In genomic region chr5:55226027-55226933, GRCh38 we compare ENCODE assay signal across 1 cellular context.
TF ChIP-seq lines count a peak whose summit lies in the region.

No MANE protein-coding gene starts in this region.

TF ChIP-seq in K562, 482 proteins besides CTCF, POLR2A, EP300 and RAD21 (continued from another document and continues in another):
- TF ChIP-seq NCOA6 (IDR thresholded peaks at IDR 0.05) = no peak
- no peak for TF ChIP-seq RBM14 (IDR thresholded peaks at IDR 0.05; ENCODE audit: borderline replicate concordance, insufficient read depth, low read depth, low read length)
- TF ChIP-seq TRIM28 (IDR thresholded peaks at IDR 0.05) = no peak
- TF ChIP-seq HOMEZ (CRISPR knock-in tag; IDR thresholded peaks at IDR 0.05) = no peak
- TF ChIP-seq PHB (CRISPR knock-in tag; IDR thresholded peaks at IDR 0.05) = no peak
- peak in 1 of 2 experiments; percentile 23; a peak in 1 of 4 replicates for TF ChIP-seq MAZ (CRISPR knock-in tag; conservative IDR thresholded peaks at IDR 0.05 in 1 of 2, IDR thresholded peaks at IDR 0.05 in 1 of 2)
- no peak for TF ChIP-seq ZSCAN32 (CRISPR knock-in tag; IDR thresholded peaks at IDR 0.05)
- no peak for TF ChIP-seq ZNF436 (CRISPR knock-in tag; IDR thresholded peaks at IDR 0.05)
- TF ChIP-seq ZNF263 (CRISPR knock-in tag; IDR thresholded peaks at IDR 0.05; ENCODE audit: borderline replicate concordance) = no peak
- no peak for TF ChIP-seq HNRNPH1 (optimal IDR thresholded peaks at IDR 0.05; ENCODE audit: low read depth, low read length)
- TF ChIP-seq CREM (IDR thresholded peaks at IDR 0.05; ENCODE audit: low read depth) = peak; percentile 59
- no peak for TF ChIP-seq TAF9B (IDR thresholded peaks at IDR 0.05; ENCODE audit: partially characterized antibody)
- TF ChIP-seq PTRF (tag; IDR thresholded peaks at IDR 0.05) = no peak
- TF ChIP-seq FIP1L1 (IDR thresholded peaks at IDR 0.05; ENCODE audit: low read depth, low read length, poor library complexity, severe bottlenecking) = peak; percentile 50
- no peak for TF ChIP-seq ARID4B (CRISPR knock-in tag; IDR thresholded peaks at IDR 0.05)
- TF ChIP-seq PTTG1 (tag; IDR thresholded peaks at IDR 0.05; ENCODE audit: low read depth) = no peak
- TF ChIP-seq ZFP30 (CRISPR knock-in tag; IDR thresholded peaks at IDR 0.05; ENCODE audit: borderline replicate concordance) = no peak
- no peak for TF ChIP-seq HBP1 (CRISPR knock-in tag; IDR thresholded peaks at IDR 0.05)
- TF ChIP-seq ETV1 (tag; conservative IDR thresholded peaks at IDR 0.05; ENCODE audit: low read depth) = no peak
- TF ChIP-seq PTBP1 (IDR thresholded peaks at IDR 0.05; ENCODE audit: low read depth, low read length) = peak; percentile 86; the same call in 1 of the 2 replicates
- no peak for TF ChIP-seq HINFP (tag; conservative IDR thresholded peaks at IDR 0.05; ENCODE audit: low read depth)
- TF ChIP-seq ZNF511 (CRISPR knock-in tag; IDR thresholded peaks at IDR 0.05) = no peak
- TF ChIP-seq ZBTB2 (IDR thresholded peaks at IDR 0.05) = 0 out of 2 replicates have a peak, but pooled peaks have one; percentile 14
- TF ChIP-seq TFAP4 (CRISPR knock-in tag; IDR thresholded peaks at IDR 0.05; ENCODE audit: borderline replicate concordance) = peak; percentile 57
- TF ChIP-seq NBN (IDR thresholded peaks at IDR 0.05; ENCODE audit: low read depth) = no peak
- no peak for TF ChIP-seq RBM39 (optimal IDR thresholded peaks at IDR 0.05; ENCODE audit: low read depth, low read length)
- no peak for TF ChIP-seq ZKSCAN8 (CRISPR knock-in tag; IDR thresholded peaks at IDR 0.05)
- TF ChIP-seq, protein P1, sequence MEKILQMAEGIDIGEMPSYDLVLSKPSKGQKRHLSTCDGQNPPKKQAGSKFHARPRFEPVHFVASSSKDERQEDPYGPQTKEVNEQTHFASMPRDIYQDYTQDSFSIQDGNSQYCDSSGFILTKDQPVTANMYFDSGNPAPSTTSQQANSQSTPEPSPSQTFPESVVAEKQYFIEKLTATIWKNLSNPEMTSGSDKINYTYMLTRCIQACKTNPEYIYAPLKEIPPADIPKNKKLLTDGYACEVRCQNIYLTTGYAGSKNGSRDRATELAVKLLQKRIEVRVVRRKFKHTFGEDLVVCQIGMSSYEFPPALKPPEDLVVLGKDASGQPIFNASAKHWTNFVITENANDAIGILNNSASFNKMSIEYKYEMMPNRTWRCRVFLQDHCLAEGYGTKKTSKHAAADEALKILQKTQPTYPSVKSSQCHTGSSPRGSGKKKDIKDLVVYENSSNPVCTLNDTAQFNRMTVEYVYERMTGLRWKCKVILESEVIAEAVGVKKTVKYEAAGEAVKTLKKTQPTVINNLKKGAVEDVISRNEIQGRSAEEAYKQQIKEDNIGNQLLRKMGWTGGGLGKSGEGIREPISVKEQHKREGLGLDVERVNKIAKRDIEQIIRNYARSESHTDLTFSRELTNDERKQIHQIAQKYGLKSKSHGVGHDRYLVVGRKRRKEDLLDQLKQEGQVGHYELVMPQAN (IDR thresholded peaks at IDR 0.05; ENCODE audit: borderline replicate concordance) = no peak
- TF ChIP-seq MITF (IDR thresholded peaks at IDR 0.05) = no peak
- TF ChIP-seq ARHGAP35 (IDR thresholded peaks at IDR 0.05; ENCODE audit: partially characterized antibody) = no peak
- no peak for TF ChIP-seq ZNF143 (CRISPR knock-in tag; IDR thresholded peaks at IDR 0.05)
- peak; percentile 92 for TF ChIP-seq MYC (IDR thresholded peaks at IDR 0.05; ENCODE audit: low read depth, low read length)
- 0 out of 2 replicates have a peak, but pooled peaks have one; percentile 27 for TF ChIP-seq MYC (CRISPR knock-in tag; IDR thresholded peaks at IDR 0.05; ENCODE audit: borderline replicate concordance, low read depth)
- no peak for TF ChIP-seq HCFC1 (IDR thresholded peaks at IDR 0.05; ENCODE audit: low read depth, low read length)
- no peak for TF ChIP-seq RHOXF2B (CRISPR knock-in tag; conservative IDR thresholded peaks at IDR 0.05)
- no peak for TF ChIP-seq YBX1 (IDR thresholded peaks at IDR 0.05)
- no peak for TF ChIP-seq ARID3B (CRISPR knock-in tag; IDR thresholded peaks at IDR 0.05; ENCODE audit: borderline replicate concordance)
- no peak for TF ChIP-seq TEAD4 (IDR thresholded peaks at IDR 0.05; ENCODE audit: low read length)
- TF ChIP-seq TEAD4 (CRISPR knock-in tag; IDR thresholded peaks at IDR 0.05; ENCODE audit: borderline replicate concordance) = no peak
- TF ChIP-seq TAL1 (IDR thresholded peaks at IDR 0.05) = no peak
- TF ChIP-seq NCOR1 (IDR thresholded peaks at IDR 0.05) = no peak
- TF ChIP-seq CSDE1 (IDR thresholded peaks at IDR 0.05) = no peak
- no peak for TF ChIP-seq NFYB (IDR thresholded peaks at IDR 0.05; ENCODE audit: extremely low read depth, insufficient read length)
- no peak for TF ChIP-seq DPF2 (IDR thresholded peaks at IDR 0.05)
- no peak for TF ChIP-seq BCLAF1 (IDR thresholded peaks at IDR 0.05; ENCODE audit: borderline replicate concordance in 1 of 2, control insufficient read depth in 1 of 2, low read depth in 2 of 2, low read length in 1 of 2)
